18 cellular contexts compared by ENCODE assay signal in genomic region chr3:181919375-181919774, GRCh38.
A peak's percentile ranks its signal among the peaks of the same experiment; 100 is the strongest.
DNase-seq lines count a peak whose midpoint lies in the region; ATAC-seq, FAIRE-seq and TF ChIP-seq lines count a peak whose summit lies in the region.
"Had no signal": no experiment of that assay in that cellular context is flagged by ENCODE, and none has a peak within 500 bp of the region (broad histone marks: within the 10 kb centered on the region; RNA-seq: fewer than 3 reads in every experiment).

No MANE protein-coding gene starts in this region.

- peak in 1 of 2 experiments; percentile 56; a peak in 2 of 6 replicates for ATAC-seq in A549
- peak; percentile 92 for ATAC-seq in RWPE2 (ENCODE audit: low read depth)
- ATAC-seq in foreskin keratinocyte: peak; percentile 99
- ATAC-seq: GM23338 had no signal

- peak in 1 of 2 experiments; percentile 14 for DNase-seq in A549 (ENCODE audit: low read depth in 1 of 2, low spot score in 1 of 2)
- DNase-seq in Karpas-422: peak; percentile 6
- no peak for DNase-seq in RWPE2 (ENCODE audit: low spot score)
- DNase-seq in foreskin keratinocyte: peak; percentile 26 to 62
- no peak for DNase-seq in NCI-H2029 treated with DMSO at 0.1 percent for 48 hours (lab: John Stamatoyannopoulos, UW)
- DNase-seq in SK-N-SH: no peak
- no peak for DNase-seq in NCI-H524 (lab: John Stamatoyannopoulos, UW)
- DNase-seq in HCEC 1CT: no peak
- DNase-seq: HFFc6; NCI-H1417; NCI-H2029; NCI-H510A treated with DMSO at 0.1 percent for 48 hours; NK-92 treated with Interleukin-12 subunit alpha and Interleukin-12 subunit beta, amount 100 ng/mL, for 24 hours; SHP77 treated with DMSO at 0.1 percent for 48 hours had no signal

- H3K9me2 ChIP-seq in Karpas-422 (replicated peaks; ENCODE audit: insufficient read depth, low read length) (no peaks in the 10 kb centered on the region), SK-N-SH (no peaks in the 10 kb centered on the region)

- H3K9me3 ChIP-seq in A549 (no peaks in the 10 kb centered on the region), Karpas-422 (ENCODE audit: low read length) (no peaks in the 10 kb centered on the region), RWPE2 (ENCODE audit: severe bottlenecking) (no peaks in the 10 kb centered on the region), SK-N-SH (no peaks in the 10 kb centered on the region)

- TF ChIP-seq RAD21 in A549 (conservative IDR thresholded peaks at IDR 0.05 in 1 of 2, IDR thresholded peaks at IDR 0.05 in 1 of 2) (0 out of 5 replicates have a peak, but pooled peaks of 1 of the 2 experiments have one; percentile 3), SK-N-SH (IDR thresholded peaks at IDR 0.05; ENCODE audit: low read length) (no peak)

- 33% methylated on average over 1 of the region's 1 CpG for WGBS in A549 (ENCODE audit: missing lambda C conversion rate)
- WGBS in SK-N-SH (ENCODE audit: low lambda C conversion rate): 63% methylated on average over 1 of the region's 1 CpG

- H3K36me3 ChIP-seq in Karpas-422 (ENCODE audit: insufficient read depth, low read length) (no peaks in the 10 kb centered on the region), RWPE2 (ENCODE audit: low read depth) (no peaks in the 10 kb centered on the region), SK-N-SH (replicated peaks in 1 of 2; ENCODE audit: control insufficient read depth in 1 of 2, insufficient read depth in 2 of 2, low read length in 1 of 2) (no peaks in the 10 kb centered on the region)

- no peak for FAIRE-seq in A549 (lab: Jason Lieb, UNC)
- FAIRE-seq: A204.1, G401.6, GM12891 had no signal

- H3K79me2 ChIP-seq in Karpas-422 (ENCODE audit: low read length) (no peaks in the 10 kb centered on the region), SK-N-SH (ENCODE audit: insufficient read depth) (no peaks in the 10 kb centered on the region)

- H2AFZ ChIP-seq in Karpas-422 (ENCODE audit: low read length): no peak overlapping the region
- no peak overlapping the region for H2AFZ ChIP-seq in SK-N-SH (ENCODE audit: low read depth)
- H2AFZ ChIP-seq: GM23338 had no signal

- no peak for TF ChIP-seq POLR2A in A549 (IDR thresholded peaks at IDR 0.05; ENCODE audit: low read length)

- no peaks in the 10 kb centered on the region for H3K27me3 ChIP-seq in Karpas-422 (ENCODE audit: low read length)
- H3K27me3 ChIP-seq in RWPE2 (ENCODE audit: insufficient read depth, poor library complexity, severe bottlenecking): no peaks in the 10 kb centered on the region
- no peaks in the 10 kb centered on the region for H3K27me3 ChIP-seq in foreskin keratinocyte
- H3K27me3 ChIP-seq in SK-N-SH (ENCODE audit: insufficient read depth): no peaks in the 10 kb centered on the region

- CTCF ChIA-PET in A549 (lab: Yijun Ruan, JAX): interaction anchor here (1.0 to 1.1 kb wide), 2 partner anchors 25 to 218 kb away, joined by 3 to 5 read pairs; no protein-coding TSS in a partner anchor
- CTCF ChIA-PET in SK-N-SH (lab: Yijun Ruan, JAX): no interaction called here

- H3F3A ChIP-seq in SK-N-SH (replicated peaks; ENCODE audit: insufficient read depth): no peaks in the 10 kb centered on the region

- H3K9ac ChIP-seq in Karpas-422 (ENCODE audit: low read length) (no peak overlapping the region), SK-N-SH (no peak overlapping the region)

- H3K27ac ChIP-seq in A549 (peak overlapping the region in 1 of 2 experiments; percentile 16; a peak in 2 of 6 replicates), Karpas-422 (ENCODE audit: low read length) (no peak overlapping the region), RWPE2 (ENCODE audit: poor library complexity, severe bottlenecking) (no peak overlapping the region), foreskin keratinocyte (no peak overlapping the region), SK-N-SH (ENCODE audit: low read depth in 2 of 2, low read length in 1 of 2) (no peak overlapping the region)

- no peaks in the 10 kb centered on the region for H4K20me1 ChIP-seq in Karpas-422 (ENCODE audit: insufficient read depth, low read depth, low read length)
- no peaks in the 10 kb centered on the region for H4K20me1 ChIP-seq in SK-N-SH (ENCODE audit: insufficient read depth)

- POLR2A ChIA-PET in A549 (lab: Yijun Ruan, JAX) (no interaction called here), SK-N-SH (lab: Yijun Ruan, JAX) (no interaction called here)

- H3K4me1 ChIP-seq in A549 (peaks cover 4% of the 10 kb centered on the region; the same call in 1 of the 3 replicates), Karpas-422 (ENCODE audit: low read length) (peaks cover 43% of the 10 kb centered on the region), RWPE2 (ENCODE audit: insufficient read depth, poor library complexity, severe bottlenecking) (peaks cover 22% of the 10 kb centered on the region), foreskin keratinocyte (peaks cover 26% of the 10 kb centered on the region), SK-N-SH (ENCODE audit: control insufficient read depth in 1 of 2, insufficient read depth in 2 of 2, low read depth in 1 of 2, low read length in 1 of 2) (peaks cover 3 to 9% of the 10 kb centered on the region in 2 experiments; a peak in 2 of 4 replicates)

- H3K4me3 ChIP-seq in A549 (no peak overlapping the region), Karpas-422 (ENCODE audit: low read length) (no peak overlapping the region), RWPE2 (ENCODE audit: severe bottlenecking) (no peak overlapping the region), SK-N-SH (ENCODE audit: low read depth in 2 of 2, low read length in 1 of 2) (no peak overlapping the region)
- H3K4me3 ChIP-seq: GM23338 had no signal

- TF ChIP-seq CTCF in A549 (IDR thresholded peaks at IDR 0.05): no peak
- no peak for TF ChIP-seq CTCF in RWPE2 (IDR thresholded peaks at IDR 0.05; ENCODE audit: poor library complexity, severe bottlenecking)
- peak; percentile 42 for TF ChIP-seq CTCF in foreskin keratinocyte (conservative IDR thresholded peaks at IDR 0.05)
- TF ChIP-seq CTCF in SK-N-SH (IDR thresholded peaks at IDR 0.05): no peak

- no peak overlapping the region for H3K4me2 ChIP-seq in A549
- H3K4me2 ChIP-seq in Karpas-422 (ENCODE audit: low read depth, low read length, poor library complexity, severe bottlenecking): no peak overlapping the region
- H3K4me2 ChIP-seq in SK-N-SH: no peak overlapping the region
- H3K4me2 ChIP-seq: GM23338 had no signal

- no peak for TF ChIP-seq EP300 in A549 (IDR thresholded peaks at IDR 0.05)
- no peak for TF ChIP-seq EP300 in SK-N-SH (IDR thresholded peaks at IDR 0.05; ENCODE audit: borderline replicate concordance in 1 of 2, low read depth in 1 of 2, low read length in 1 of 2)

TF ChIP-seq in A549, 52 proteins besides CTCF, POLR2A, EP300 and RAD21:
- TF ChIP-seq CHD4 (IDR thresholded peaks at IDR 0.05; ENCODE audit: borderline replicate concordance) (no peak), NPAS2 (CRISPR knock-in tag; IDR thresholded peaks at IDR 0.05; ENCODE audit: borderline replicate concordance) (no peak), MYC (IDR thresholded peaks at IDR 0.05; ENCODE audit: borderline replicate concordance, low read length) (no peak), FOSL2 (IDR thresholded peaks at IDR 0.05) (no peak), FOSL2 (CRISPR knock-in tag; IDR thresholded peaks at IDR 0.05) (peak; percentile 51), ZNF302 (CRISPR knock-in tag; IDR thresholded peaks at IDR 0.05) (no peak), JUNB (IDR thresholded peaks at IDR 0.05) (peak; percentile 34; the same call in 1 of the 2 replicates)

TF ChIP-seq in SK-N-SH, 30 proteins besides CTCF, POLR2A, EP300 and RAD21:
- TF ChIP-seq ELF1 (IDR thresholded peaks at IDR 0.05) (no peak), RXRA (IDR thresholded peaks at IDR 0.05; ENCODE audit: borderline replicate concordance, low read depth) (no peak), POLR2AphosphoS5 (IDR thresholded peaks at IDR 0.05; ENCODE audit: low read depth, low read length) (no peak), FOXJ3 (CRISPR knock-in tag; IDR thresholded peaks at IDR 0.05) (no peak), NRF1 (IDR thresholded peaks at IDR 0.05; ENCODE audit: low read depth, low read length) (no peak), TCF12 (IDR thresholded peaks at IDR 0.05) (no peak), ZBTB33 (IDR thresholded peaks at IDR 0.05; ENCODE audit: borderline replicate concordance, low read depth) (no peak), YY1 (IDR thresholded peaks at IDR 0.05; ENCODE audit: low read depth) (no peak), TEAD4 (IDR thresholded peaks at IDR 0.05; ENCODE audit: borderline replicate concordance, insufficient read depth) (no peak), SIN3A (IDR thresholded peaks at IDR 0.05; ENCODE audit: borderline replicate concordance, low read depth, low read length) (no peak), TAF1 (IDR thresholded peaks at IDR 0.05; ENCODE audit: borderline replicate concordance, low read depth, low read length) (no peak), IRF3 (IDR thresholded peaks at IDR 0.05; ENCODE audit: low read depth, low read length) (no peak)

Comparison
In these comparisons a context has a peak if more than half of its experiments do, and no peak if none do; other contexts are left out.
1. DNase-seq: peak in Karpas-422 (single experiment) and foreskin keratinocyte (2 of 2); none in RWPE2 (single experiment), NCI-H2029 treated with DMSO at 0.1 percent for 48 hours (single experiment), SK-N-SH (single experiment), NCI-H524 (0 of 2) and HCEC 1CT (single experiment).